Comparison of ENCODE assay signal across 21 cellular contexts in the genomic region with DNA sequence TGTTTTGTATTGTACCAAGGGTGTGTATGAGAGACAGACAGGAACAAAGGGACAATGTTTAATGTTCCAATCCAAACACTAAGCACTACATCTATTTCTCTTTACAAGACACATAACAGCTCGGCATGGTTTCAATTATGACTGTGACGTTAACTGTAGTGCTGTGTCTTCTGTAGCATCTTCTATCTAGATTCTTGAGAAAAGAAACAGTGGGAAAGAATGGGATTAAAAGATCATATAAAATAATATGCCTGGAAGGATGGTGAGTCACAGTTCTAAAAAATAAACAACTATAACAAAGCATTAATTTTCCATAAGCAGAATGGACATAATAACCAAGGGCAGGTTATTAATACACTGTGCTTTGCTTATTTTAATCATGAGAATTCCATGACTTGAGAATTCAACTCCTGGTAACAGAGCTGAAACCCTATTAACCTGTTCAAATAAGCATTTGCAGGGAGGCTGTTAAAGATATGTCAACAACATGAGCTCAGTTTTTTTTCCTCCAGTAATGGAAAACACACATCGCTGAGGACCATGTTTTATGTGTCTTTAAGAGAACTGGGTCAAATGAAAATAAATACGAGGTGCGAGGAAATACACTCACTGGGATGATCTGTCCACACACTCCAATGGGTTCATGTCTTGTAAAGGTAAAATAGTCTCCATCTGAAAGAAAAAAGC.
DNase-seq lines count a peak whose midpoint lies in the region; FAIRE-seq and TF ChIP-seq lines count a peak whose summit lies in the region.
"Had no signal": no experiment of that assay in that cellular context is flagged by ENCODE, and none has a peak within 500 bp of the region (broad histone marks: within the 10 kb centered on the region; RNA-seq: fewer than 3 reads in every experiment).

No MANE protein-coding gene starts in this region.

- dilution Hi-C loops in keratinocyte (cut with MboI; ENCODE audit: extremely low pct_ligation_motif_present, low sequenced_read_pairs), result no loop called here

- no peak overlapping the region for H3K4me3 ChIP-seq in astrocyte of the spinal cord (ENCODE audit: low read depth, low read length)
- no peak overlapping the region for H3K4me3 ChIP-seq in keratinocyte (ENCODE audit: control insufficient read depth in 2 of 3, extremely low read depth in 1 of 3, insufficient read depth in 2 of 3, low read depth in 1 of 3, low read length in 3 of 3)
- H3K4me3 ChIP-seq in lower leg skin (ENCODE audit: low read depth, poor library complexity, severe bottlenecking), result no peak overlapping the region
- no peak overlapping the region for H3K4me3 ChIP-seq in spleen
- H3K4me3 ChIP-seq: HAP-1, left ventricle myocardium inferior, transverse colon had no signal

- no peaks in the 10 kb centered on the region for H3K9me1 ChIP-seq in keratinocyte (ENCODE audit: control insufficient read depth, extremely low read depth, insufficient read depth, low read length)

- intact Hi-C loops in lower leg skin (cut with DNase I; ENCODE audit: low total_unique reads) (no loop called here), spleen (cut with DNase I; ENCODE audit: low total_unique reads) (no loop called here)

- in situ Hi-C loops in astrocyte of the spinal cord (cut with HindIII; ENCODE audit: low sequenced_read_pairs), result no loop called here

- H3K27ac ChIP-seq in keratinocyte (ENCODE audit: control insufficient read depth, insufficient read depth, low read length) (no peak overlapping the region), spleen (no peak overlapping the region)
- H3K27ac ChIP-seq: left ventricle myocardium inferior, transverse colon had no signal

- no peak overlapping the region for H2AFZ ChIP-seq in keratinocyte (ENCODE audit: control insufficient read depth, low read length)

- peak; percentile 72 for DNase-seq in EH (ENCODE audit: low read depth)
- peak; percentile 1 for DNase-seq in M059J (ENCODE audit: low read depth)
- peak; percentile 43 for DNase-seq in astrocyte of the spinal cord (ENCODE audit: low read depth, low spot score)
- DNase-seq in keratinocyte (ENCODE audit: low read depth, low spot score), result no peak
- DNase-seq in activated CD4-positive, CD25-positive, alpha-beta regulatory T cell (lab: John Stamatoyannopoulos, UW), result no peak
- DNase-seq in RKO (ENCODE audit: low spot score), result no peak
- DNase-seq in lower leg skin (ENCODE audit: low spot score in 2 of 2), result no peak
- no peak for DNase-seq in spleen
- DNase-seq: activated naive CD4-positive, alpha-beta T cell treated with anti-CD3 and anti-CD28 coated beads for 36 hours; activated T-cell treated with anti-CD3 and anti-CD28 coated beads, Interleukin-2, amount 50 U/mL, for 48 hours; anterior cingulate cortex; CD8-positive, alpha-beta T cell; DMS79; left ventricle myocardium inferior; NCI-H1105 treated with DMSO at 0.1 percent for 48 hours; small intestine; stimulated activated CD4-positive, alpha-beta T cell treated with anti-CD3 and anti-CD28 coated beads, Interleukin-4, amount 100 ng/mL, for 24 hours; stimulated activated naive CD8-positive, alpha-beta T cell treated with anti-CD3 and anti-CD28 coated beads, Interleukin-15, amount 100 ng/mL, for 72 hours; T-helper 9 cell; transverse colon had no signal

- H3K9ac ChIP-seq in keratinocyte (ENCODE audit: control insufficient read depth, extremely low read depth, insufficient read depth, low read length), result no peak overlapping the region

- WGBS in lower leg skin, 2 donors, result 69 to 74% methylated on average over 5 of the region's 5 CpGs
- WGBS in spleen, 5 donors, result 84 to 95% (median 91%) methylated on average over 5 of the region's 5 CpGs

- TF ChIP-seq CTCF in astrocyte of the spinal cord (IDR thresholded peaks at IDR 0.05; ENCODE audit: low read depth, low read length), result no peak
- no peak for TF ChIP-seq CTCF in keratinocyte (optimal IDR thresholded peaks at IDR 0.05 in 1 of 3, IDR thresholded peaks at IDR 0.05 in 1 of 3, conservative IDR thresholded peaks at IDR 0.05 in 1 of 3; ENCODE audit: extremely low read depth in 1 of 3, insufficient read depth in 2 of 3, low read length in 3 of 3)
- no peak for TF ChIP-seq CTCF in lower leg skin (IDR thresholded peaks at IDR 0.05)
- TF ChIP-seq CTCF in spleen (IDR thresholded peaks at IDR 0.05 in 8 of 11, conservative IDR thresholded peaks at IDR 0.05 in 3 of 11), result no peak

- peaks cover 7% of the 10 kb centered on the region for H3K27me3 ChIP-seq in keratinocyte (ENCODE audit: control insufficient read depth, extremely low read depth, insufficient read depth, low read length)
- no peaks in the 10 kb centered on the region for H3K27me3 ChIP-seq in spleen (replicated peaks in 1 of 7)

- no peaks in the 10 kb centered on the region for H3K9me3 ChIP-seq in keratinocyte (ENCODE audit: control insufficient read depth, low read depth, low read length)
- no peaks in the 10 kb centered on the region for H3K9me3 ChIP-seq in spleen
- H3K9me3 ChIP-seq: HAP-1, transverse colon had no signal

- no peak for TF ChIP-seq POLR2A in lower leg skin (IDR thresholded peaks at IDR 0.05)
- no peak for TF ChIP-seq POLR2A in spleen (IDR thresholded peaks at IDR 0.05)

- peak; percentile 9 for FAIRE-seq in keratinocyte (lab: Jason Lieb, UNC)
- FAIRE-seq: small intestine had no signal

- H3K4me1 ChIP-seq in keratinocyte (ENCODE audit: control insufficient read depth, extremely low read depth, insufficient read depth, low read length) (no peaks in the 10 kb centered on the region), spleen (no peaks in the 10 kb centered on the region)
- H3K4me1 ChIP-seq: HAP-1, left ventricle myocardium inferior had no signal

- H3K36me3 ChIP-seq in keratinocyte (ENCODE audit: control insufficient read depth in 2 of 2, extremely low read depth in 1 of 2, insufficient read depth in 2 of 2, low read length in 2 of 2) (no peaks in the 10 kb centered on the region), spleen (no peaks in the 10 kb centered on the region)
- H3K36me3 ChIP-seq: HAP-1, left ventricle myocardium inferior, transverse colon had no signal

- H4K20me1 ChIP-seq in keratinocyte (ENCODE audit: control insufficient read depth, extremely low read depth, insufficient read depth, low read length), result no peaks in the 10 kb centered on the region

- H3K4me2 ChIP-seq in keratinocyte (ENCODE audit: control insufficient read depth, extremely low read depth, insufficient read depth, low read depth, low read length), result no peak overlapping the region

- H3K79me2 ChIP-seq in keratinocyte (ENCODE audit: control insufficient read depth, insufficient read depth, low read length), result no peaks in the 10 kb centered on the region

Comparison
In these comparisons a context has a peak if more than half of its experiments do, and no peak if none do; other contexts are left out.
1. DNase-seq: peak in EH (single experiment), M059J (single experiment) and astrocyte of the spinal cord (single experiment); none in keratinocyte (single experiment), activated CD4-positive, CD25-positive, alpha-beta regulatory T cell (0 of 4), RKO (single experiment), lower leg skin (0 of 2) and spleen (single experiment).